In genomic region chr2:47782557-47783490, GRCh38 we compare ENCODE assay signal across 8 cellular contexts. TPM values are rescaled to one million over a fixed set of nuclear protein-coding genes. Genes with fewer than 3 reads are reported as not detected.
DNase-seq lines count a peak whose midpoint lies in the region; ATAC-seq and TF ChIP-seq lines count a peak whose summit lies in the region.

TSS of gene MSH6 (plus strand) at chr2:47783145. CDS start at chr2:47783234, 89 bp downstream.

- TSS peak; percentile 50 for BruUV-seq in mammary epithelial cell (replicated peaks; lab: Mats Ljungman, UMichigan)

- peaks cover 36% of the 10 kb centered on the region for H3K36me3 ChIP-seq in WERI-Rb-1
- H3K36me3 ChIP-seq in mammary epithelial cell (ENCODE audit: insufficient read depth, low read length) = peaks cover 2% of the 10 kb centered on the region

- H3K4me3 ChIP-seq in AG04449 (ENCODE audit: low read depth, low read length) (peak within 1 kb of the TSS; percentile 93), WERI-Rb-1 (ENCODE audit: low read depth, low read length) (peak within 1 kb of the TSS; percentile 90), mammary epithelial cell (replicated peaks in 1 of 3; ENCODE audit: insufficient read depth in 1 of 3, low read depth in 2 of 3, low read length in 3 of 3) (peak within 1 kb of the TSS; percentile 68 to 94 (median 94))

- in situ Hi-C loops in mammary epithelial cell (cut with MboI; ENCODE audit: low sequenced_read_pairs in 2 of 2) = no loop called here

- DNase-seq in AG04449 (ENCODE audit: low read depth, low spot score) = peak; percentile 10
- peak; percentile 91 for DNase-seq in NCI-H2196 (lab: John Stamatoyannopoulos, UW; ENCODE audit: unreplicated experiment)
- peak; percentile 94 for DNase-seq in WERI-Rb-1
- peak; percentile 86 for DNase-seq in mammary epithelial cell
- DNase-seq in iPS-NIHi7 (ENCODE audit: extremely low spot score) = peak; percentile 96
- peak; percentile 62 for DNase-seq in smooth muscle cell of the brain vasculature (ENCODE audit: low read depth, low spot score)

- peak within 1 kb of the TSS; percentile 98 for H3K27ac ChIP-seq in WERI-Rb-1
- H3K27ac ChIP-seq in mammary epithelial cell (ENCODE audit: insufficient read depth, low read depth, low read length) = peak within 1 kb of the TSS; percentile 71

- peak within 1 kb of the TSS; percentile 82 for H3K9ac ChIP-seq in mammary epithelial cell (ENCODE audit: insufficient read depth, low read length)

- TF ChIP-seq CTCF in AG04449 (IDR thresholded peaks at IDR 0.05; ENCODE audit: insufficient read depth, low read length, missing control alignments) (no peak), WERI-Rb-1 (IDR thresholded peaks at IDR 0.05; ENCODE audit: low read depth, low read length) (no peak), mammary epithelial cell (conservative IDR thresholded peaks at IDR 0.05 in 1 of 2, IDR thresholded peaks at IDR 0.05 in 1 of 2; ENCODE audit: extremely low read depth in 1 of 2, insufficient read depth in 1 of 2, low read depth in 1 of 2, low read length in 2 of 2) (no peak)

- H3K27me3 ChIP-seq in WERI-Rb-1 (ENCODE audit: insufficient read depth, low read depth, severe bottlenecking) (no peaks in the 10 kb centered on the region), mammary epithelial cell (ENCODE audit: insufficient read depth, low read length) (no peaks in the 10 kb centered on the region)

- WGBS in mammary epithelial cell (ENCODE audit: low coverage, missing lambda C conversion rate) = 5% methylated on average over 3 of the region's 103 CpGs

- peak within 1 kb of the TSS; percentile 99 for H2AFZ ChIP-seq in mammary epithelial cell (ENCODE audit: low read depth, low read length)

- POLR2A ChIA-PET in AG04449 (lab: Yijun Ruan, JAX) = interaction anchor here (0.6 to 1.4 kb wide), 2 partner anchors 124 to 1496 kb away, joined by 3 to 4 read pairs; partner anchors contain the start of gene FBXO11

- H3K79me2 ChIP-seq in mammary epithelial cell (ENCODE audit: insufficient read depth, low read length) = peaks cover 47% of the 10 kb centered on the region

- dilution Hi-C loops in mammary epithelial cell (cut with HindIII; ENCODE audit: low sequenced_read_pairs) = no loop called here

- ATAC-seq in GM18873 (IDR thresholded peaks at IDR 0.05; ENCODE audit: low FRiP score, unreplicated experiment) (peak; percentile 79), HG03135 (IDR thresholded peaks at IDR 0.05; ENCODE audit: unreplicated experiment) (peak; percentile 74)

- CTCF ChIA-PET in AG04449 (lab: Yijun Ruan, JAX) (interaction anchor here (0.9 to 4.3 kb wide), 6 partner anchors 9 to 448 kb away, joined by 3 to 39 read pairs (median 6); no protein-coding TSS in a partner anchor), mammary epithelial cell (lab: Charles Lee; ENCODE audit: low non-redundant PET) (no interaction called here)

- no peaks in the 10 kb centered on the region for H3K9me3 ChIP-seq in WERI-Rb-1 (ENCODE audit: severe bottlenecking)
- H3K9me3 ChIP-seq in mammary epithelial cell (replicated peaks; ENCODE audit: insufficient read depth, low read length) = no peaks in the 10 kb centered on the region

- peaks cover 6% of the 10 kb centered on the region for H3K4me1 ChIP-seq in mammary epithelial cell (ENCODE audit: insufficient read depth, low read length)

- peak within 1 kb of the TSS; percentile 99 for H3K4me2 ChIP-seq in mammary epithelial cell (ENCODE audit: insufficient read depth, low read depth, low read length)

- intact Hi-C loops in mammary epithelial cell (cut with micrococcal nuclease) = loop anchor here (1.0 to 10.0 kb wide), 2 partner anchors 323 to 642 kb away; no protein-coding TSS in a partner anchor

- H4K20me1 ChIP-seq in mammary epithelial cell (ENCODE audit: insufficient read depth, low read length) = peaks cover 2% of the 10 kb centered on the region

RNA-seq across cellular contexts. Expression of gene MSH6, which starts in this region (rescaled TPM):
- total RNA-seq in mammary epithelial cell = 10 to 100 TPM; 25.2 to 63.8 TPM
- polyA plus RNA-seq in mammary epithelial cell = 23.8 TPM
- 70.6 TPM for polyA minus RNA-seq in mammary epithelial cell

Comparison
In these comparisons a context has a peak if more than half of its experiments do, and no peak if none do; other contexts are left out.
1. Peak in every context shown above with its lines: DNase-seq, ATAC-seq, H3K4me3 ChIP-seq and H3K27ac ChIP-seq.
2. DNase-seq: peak in every context shown above with its lines; median percentile 96 in iPS-NIHi7; 94 in WERI-Rb-1; 91 in NCI-H2196; 86 in mammary epithelial cell; 62 in smooth muscle cell of the brain vasculature; 10 in AG04449.